Comparison of ENCODE assay signal across 9 cellular contexts in genomic region chr4:166546009-166546408, GRCh38.
"Had no signal": no experiment of that assay in that cellular context is flagged by ENCODE, and none has a peak within 500 bp of the region (broad histone marks: within the 10 kb centered on the region; RNA-seq: fewer than 3 reads in every experiment).

No MANE protein-coding gene starts in this region.

- H3K27ac ChIP-seq: GM23248, HL-60, KMS-11 had no signal

- H3K36me3 Mint-ChIP-seq: IgD-negative memory B cell had no signal

- H3K4me3 Mint-ChIP-seq: H9, IgD-negative memory B cell had no signal

- H3K4me3 ChIP-seq: GM23248 had no signal

- ATAC-seq: HepG2 had no signal

- H3K27me3 Mint-ChIP-seq: IgD-negative memory B cell had no signal

- H3K4me1 Mint-ChIP-seq: H9, IgD-negative memory B cell had no signal

- H3K27ac Mint-ChIP-seq: H9, IgD-negative memory B cell had no signal

- DNase-seq: GM23248, GOT3, H9, HCEC 1CT, KBM-7 had no signal
